8 cellular contexts compared by ENCODE assay signal in genomic region chr1:32741417-32742131, GRCh38. TPM values are rescaled to one million over a fixed set of nuclear protein-coding genes. Genes with fewer than 3 reads are reported as not detected.
DNase-seq lines count a peak whose midpoint lies in the region; ATAC-seq and TF ChIP-seq lines count a peak whose summit lies in the region.

No MANE protein-coding gene starts in this region.

- H3K36me3 Mint-ChIP-seq in activated naive CD8-positive, alpha-beta T cell treated with anti-CD3 and anti-CD28 coated beads for 36 hours: no peaks in the 10 kb centered on the region

- H3K27ac Mint-ChIP-seq in activated naive CD8-positive, alpha-beta T cell treated with anti-CD3 and anti-CD28 coated beads for 36 hours: no peak overlapping the region

- peak overlapping the region; percentile 68 for H3K9ac ChIP-seq in skeletal muscle satellite cell (ENCODE audit: low read depth, low read length)

- H3K36me3 ChIP-seq in BE2C (no peaks in the 10 kb centered on the region), HAP-1 (replicated peaks) (no peaks in the 10 kb centered on the region), skeletal muscle satellite cell (ENCODE audit: insufficient read depth, low read length) (no peaks in the 10 kb centered on the region)

- H3K4me1 Mint-ChIP-seq in activated naive CD8-positive, alpha-beta T cell treated with anti-CD3 and anti-CD28 coated beads for 36 hours: no peaks in the 10 kb centered on the region

- H3K4me3 Mint-ChIP-seq in activated naive CD8-positive, alpha-beta T cell treated with anti-CD3 and anti-CD28 coated beads for 36 hours: peak overlapping the region; percentile 45

- ATAC-seq in HG02642 (IDR thresholded peaks at IDR 0.05; ENCODE audit: poor library complexity, unreplicated experiment) (no peak), GM18907 (IDR thresholded peaks at IDR 0.05; ENCODE audit: unreplicated experiment) (no peak)

- DNase-seq in BE2C (no peak), HAP-1 (ENCODE audit: low spot score in 2 of 2) (peak; percentile 26 to 68), hepatic stellate cell (ENCODE audit: low spot score) (peak; percentile 77), NCI-H1105 treated with DMSO at 0.1 percent for 48 hours (lab: John Stamatoyannopoulos, UW) (no peak)
- DNase-seq in activated naive CD8-positive, alpha-beta T cell treated with anti-CD3 and anti-CD28 coated beads for 36 hours: no peak

- H3K9me3 ChIP-seq in BE2C (no peaks in the 10 kb centered on the region), HAP-1 (no peaks in the 10 kb centered on the region), skeletal muscle satellite cell (replicated peaks; ENCODE audit: low read length) (no peaks in the 10 kb centered on the region)

- no peaks in the 10 kb centered on the region for H3K27me3 ChIP-seq in BE2C
- no peaks in the 10 kb centered on the region for H3K27me3 ChIP-seq in HAP-1 (ENCODE audit: low read depth)
- H3K27me3 ChIP-seq in skeletal muscle satellite cell (ENCODE audit: control insufficient read depth, insufficient read depth, low read length): no peaks in the 10 kb centered on the region

- peaks cover 36% of the 10 kb centered on the region for H3K27me3 Mint-ChIP-seq in activated naive CD8-positive, alpha-beta T cell treated with anti-CD3 and anti-CD28 coated beads for 36 hours

- no peaks in the 10 kb centered on the region for H3K9me3 Mint-ChIP-seq in activated naive CD8-positive, alpha-beta T cell treated with anti-CD3 and anti-CD28 coated beads for 36 hours

- peak overlapping the region; percentile 90 for H3K4me2 ChIP-seq in skeletal muscle satellite cell (ENCODE audit: low read length)

- H3K4me1 ChIP-seq in BE2C (no peaks in the 10 kb centered on the region), HAP-1 (peaks cover 9% of the 10 kb centered on the region), skeletal muscle satellite cell (ENCODE audit: control insufficient read depth, insufficient read depth, low read length) (peaks cover 23% of the 10 kb centered on the region)

- H3K4me3 ChIP-seq in BE2C (ENCODE audit: low read depth, low read length): peak overlapping the region; percentile 51
- H3K4me3 ChIP-seq in HAP-1: peak overlapping the region; percentile 50
- H3K4me3 ChIP-seq in skeletal muscle satellite cell (ENCODE audit: low read length): peak overlapping the region; percentile 71

- in situ Hi-C loops in HAP-1 (cut with MboI; ENCODE audit: low sequenced_read_pairs): no loop called here

- TF ChIP-seq CTCF in BE2C (IDR thresholded peaks at IDR 0.05; ENCODE audit: low read depth, low read length): peak; percentile 18; the same call in 1 of the 2 replicates

RNA-seq across cellular contexts. Expression of gene SYNC, which starts 39.0 kb away (rescaled TPM):
- not detected for polyA plus RNA-seq in BE2C (2012; ENCODE audit: insufficient read depth, insufficient read length, low read depth)
- not detected for total RNA-seq in activated naive CD8-positive, alpha-beta T cell treated with anti-CD3 and anti-CD28 coated beads for 36 hours
- total RNA-seq in skeletal muscle satellite cell (2012; rRNA removed): 7.4 and 22.9 TPM in 2 replicates

Comparison
In these comparisons a context has a peak if more than half of its experiments do, and no peak if none do; other contexts are left out.
1. DNase-seq: peak in HAP-1 (2 of 2) and hepatic stellate cell (single experiment); none in BE2C (single experiment), activated naive CD8-positive, alpha-beta T cell treated with anti-CD3 and anti-CD28 coated beads for 36 hours (single experiment) and NCI-H1105 treated with DMSO at 0.1 percent for 48 hours (single experiment).
2. Peak in every context shown above with its lines, with median percentiles within 50 percentile points of each other: H3K4me3 ChIP-seq.